1 cellular context compared by ENCODE assay signal in genomic region chr17:11908711-11909146, GRCh38.
A peak's percentile ranks its signal among the peaks of the same experiment; 100 is the strongest.
TF ChIP-seq lines count a peak whose summit lies in the region.

No MANE protein-coding gene starts in this region.

TF ChIP-seq in K562, 482 proteins besides CTCF, POLR2A, EP300 and RAD21 (continued from another document and continues in another):
- peak; percentile 100 for TF ChIP-seq TAL1 (IDR thresholded peaks at IDR 0.05)
- TF ChIP-seq CBX5 (IDR thresholded peaks at IDR 0.05; ENCODE audit: borderline replicate concordance, low read depth): no peak
- no peak; the same call in 1 of the 2 replicates for TF ChIP-seq HMG20A (CRISPR knock-in tag; conservative IDR thresholded peaks at IDR 0.05)
- TF ChIP-seq C11orf30 (IDR thresholded peaks at IDR 0.05; ENCODE audit: low read depth): no peak
- TF ChIP-seq SETDB1 (IDR thresholded peaks at IDR 0.05; ENCODE audit: low read length): no peak
- 0 out of 2 replicates have a peak, but pooled peaks have one; percentile 56 for TF ChIP-seq ZNF79 (CRISPR knock-in tag; IDR thresholded peaks at IDR 0.05; ENCODE audit: low read depth)
- 0 out of 2 replicates have a peak, but pooled peaks have one; percentile 27 for TF ChIP-seq KLF13 (tag; IDR thresholded peaks at IDR 0.05; ENCODE audit: borderline replicate concordance, low read depth)
- TF ChIP-seq FOXK2 (conservative IDR thresholded peaks at IDR 0.05 in 1 of 2, IDR thresholded peaks at IDR 0.05 in 1 of 2; ENCODE audit: low read depth in 2 of 2): peak; percentile 70 to 72
- peak; percentile 82 for TF ChIP-seq ATF4 (CRISPR knock-in tag; IDR thresholded peaks at IDR 0.05)
- no peak; the same call in 1 of the 2 replicates for TF ChIP-seq RB1 (IDR thresholded peaks at IDR 0.05; ENCODE audit: low read depth)
- TF ChIP-seq U2AF1 (optimal IDR thresholded peaks at IDR 0.05; ENCODE audit: low read depth, low read length): no peak
- TF ChIP-seq RBM17 (IDR thresholded peaks at IDR 0.05; ENCODE audit: borderline replicate concordance, low read depth, low read length): no peak
- no peak for TF ChIP-seq CAMTA2 (CRISPR knock-in tag; conservative IDR thresholded peaks at IDR 0.05)
- no peak for TF ChIP-seq CBX8 (IDR thresholded peaks at IDR 0.05; ENCODE audit: borderline replicate concordance, extremely low read depth, low read depth, low read length, poor library complexity, severe bottlenecking)
- no peak; the same call in none of the 2 replicates for TF ChIP-seq TOE1 (IDR thresholded peaks at IDR 0.05; ENCODE audit: borderline replicate concordance)
- TF ChIP-seq TOE1 (CRISPR knock-in tag; IDR thresholded peaks at IDR 0.05; ENCODE audit: borderline replicate concordance, low read depth): no peak
- TF ChIP-seq HNRNPLL (IDR thresholded peaks at IDR 0.05; ENCODE audit: low read depth, low read length, poor library complexity, severe bottlenecking): no peak
- TF ChIP-seq SMAD1 (IDR thresholded peaks at IDR 0.05; ENCODE audit: low read depth, low read length, partially characterized antibody): peak; percentile 96
- TF ChIP-seq NFIX (CRISPR knock-in tag; IDR thresholded peaks at IDR 0.05; ENCODE audit: low read depth): no peak
- peak; percentile 93 for TF ChIP-seq HDAC2 (IDR thresholded peaks at IDR 0.05)
- peak; percentile 13; the same call in 1 of the 2 replicates for TF ChIP-seq JUN (IDR thresholded peaks at IDR 0.05; ENCODE audit: borderline replicate concordance, low read depth, low read length)
- TF ChIP-seq JUN (CRISPR knock-in tag; IDR thresholded peaks at IDR 0.05; ENCODE audit: borderline replicate concordance): no peak
- peak; percentile 68 for TF ChIP-seq ZNF239 (CRISPR knock-in tag; IDR thresholded peaks at IDR 0.05)
- TF ChIP-seq MNT (conservative IDR thresholded peaks at IDR 0.05): peak in 1 of 2 experiments; percentile 68; a peak in 2 of 4 replicates
- TF ChIP-seq E2F4 (CRISPR knock-in tag; IDR thresholded peaks at IDR 0.05; ENCODE audit: low read depth): no peak
- TF ChIP-seq RBM22 (IDR thresholded peaks at IDR 0.05; ENCODE audit: low read depth, low read length, poor library complexity, severe bottlenecking): no peak
- peak; percentile 50 for TF ChIP-seq NFE2 (IDR thresholded peaks at IDR 0.05; ENCODE audit: low read depth)
- TF ChIP-seq CHD7 (IDR thresholded peaks at IDR 0.05; ENCODE audit: low read depth, low read length): no peak
- 0 out of 2 replicates have a peak, but pooled peaks have one; percentile 31 for TF ChIP-seq E2F3 (CRISPR knock-in tag; IDR thresholded peaks at IDR 0.05)
- no peak for TF ChIP-seq ZNF764 (CRISPR knock-in tag; IDR thresholded peaks at IDR 0.05; ENCODE audit: low read depth)
- peak; percentile 75 to 86 for TF ChIP-seq NCOA2 (IDR thresholded peaks at IDR 0.05; ENCODE audit: partially characterized antibody in 2 of 2)
- TF ChIP-seq TAF7 (tag; IDR thresholded peaks at IDR 0.05): no peak
- peak; percentile 92 for TF ChIP-seq NCOA1 (IDR thresholded peaks at IDR 0.05; ENCODE audit: low read depth)
- TF ChIP-seq ZNF586 (CRISPR knock-in tag; conservative IDR thresholded peaks at IDR 0.05): no peak
- peak; percentile 79; the same call in 1 of the 2 replicates for TF ChIP-seq ZNF668 (CRISPR knock-in tag; IDR thresholded peaks at IDR 0.05)
- no peak for TF ChIP-seq NELFE (IDR thresholded peaks at IDR 0.05; ENCODE audit: insufficient read depth, insufficient read length)
- no peak for TF ChIP-seq SMARCA5 (IDR thresholded peaks at IDR 0.05)
- TF ChIP-seq RBBP5 (IDR thresholded peaks at IDR 0.05; ENCODE audit: borderline replicate concordance, insufficient read depth, low read length, poor library complexity, severe bottlenecking): no peak
- no peak for TF ChIP-seq SLC30A9 (CRISPR knock-in tag; IDR thresholded peaks at IDR 0.05)
- TF ChIP-seq SRSF9 (IDR thresholded peaks at IDR 0.05; ENCODE audit: borderline replicate concordance, low read depth, low read length): no peak
- no peak for TF ChIP-seq ZNF324 (CRISPR knock-in tag; IDR thresholded peaks at IDR 0.05)
- 0 out of 2 replicates have a peak, but pooled peaks have one; percentile 33 for TF ChIP-seq HINFP (tag; conservative IDR thresholded peaks at IDR 0.05; ENCODE audit: low read depth)
- peak in 1 of 2 experiments; percentile 89; a peak in 2 of 4 replicates for TF ChIP-seq MLLT1 (IDR thresholded peaks at IDR 0.05)
- peak; percentile 34; the same call in 1 of the 2 replicates for TF ChIP-seq ATF3 (IDR thresholded peaks at IDR 0.05)
- TF ChIP-seq ATF3 (CRISPR knock-in tag; conservative IDR thresholded peaks at IDR 0.05): no peak
